In the genomic region with DNA sequence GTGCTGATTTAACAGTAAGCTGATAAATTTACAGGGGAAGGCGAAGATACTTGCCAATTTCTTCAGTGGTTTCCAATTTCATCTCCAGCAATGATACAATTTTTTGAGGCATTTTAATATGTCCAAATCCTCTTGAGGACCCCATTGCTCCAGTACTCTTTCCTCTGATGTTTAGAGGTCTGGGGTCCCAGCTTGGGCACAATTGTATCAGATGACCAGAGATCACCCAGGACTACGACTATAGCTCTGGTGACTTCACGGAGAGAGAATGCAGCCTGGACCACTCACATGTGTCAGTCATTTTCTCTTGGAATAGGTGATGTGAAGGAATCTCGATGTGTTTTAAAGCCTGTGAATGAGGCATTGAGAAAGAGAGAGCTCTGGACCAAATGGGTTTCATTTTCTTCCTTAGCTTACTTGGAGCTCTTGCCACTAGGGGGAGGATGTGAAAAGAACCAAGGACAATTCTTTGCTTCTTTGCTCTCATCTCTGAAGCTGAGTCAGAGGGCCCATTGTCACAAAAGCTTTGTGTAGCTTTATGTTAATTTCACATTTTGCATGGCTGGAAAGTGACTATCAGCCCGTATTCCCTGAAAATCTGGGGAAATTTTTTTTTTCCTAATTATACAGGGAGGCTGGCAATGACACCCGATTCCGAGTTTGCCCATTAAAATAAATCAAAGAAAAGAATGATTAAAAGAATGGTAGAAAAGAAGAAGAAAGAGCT, we compare ENCODE assay signal across 8 cellular contexts. TPM values are rescaled to one million over a fixed set of nuclear protein-coding genes. Genes with fewer than 3 reads are reported as not detected.
DNase-seq lines count a peak whose midpoint lies in the region; ATAC-seq and TF ChIP-seq lines count a peak whose summit lies in the region.

No MANE protein-coding gene starts in this region.

- H3K4me3 ChIP-seq in DOHH2 (ENCODE audit: low read length): peak overlapping the region; percentile 37
- no peak overlapping the region for H3K4me3 ChIP-seq in NT2/D1 (ENCODE audit: insufficient read length, low read depth)
- no peak overlapping the region for H3K4me3 ChIP-seq in hepatocyte
- H3K4me3 ChIP-seq in gastrocnemius medialis: peak overlapping the region in 2 of 4 donors; percentile 16 to 27

- H3F3A ChIP-seq in DOHH2 (ENCODE audit: control insufficient read depth, insufficient read depth): peaks cover 12% of the 10 kb centered on the region

- H3K9ac ChIP-seq in NT2/D1 (ENCODE audit: insufficient read length, low read depth): no peak overlapping the region

- in situ Hi-C loops in gastrocnemius medialis (cut with MboI; ENCODE audit: low sequenced_read_pairs in 4 of 4): loop anchor here in 1 of 4 donors (25.0 kb wide), 1 partner anchor 519 kb away; no protein-coding TSS in a partner anchor

- H3K27me3 ChIP-seq in DOHH2 (ENCODE audit: control insufficient read depth, low read length) (no peaks in the 10 kb centered on the region), NT2/D1 (ENCODE audit: insufficient read depth, insufficient read length) (no peaks in the 10 kb centered on the region), hepatocyte (no peaks in the 10 kb centered on the region), gastrocnemius medialis (no peaks in the 10 kb centered on the region)

- ATAC-seq in GM19395 (IDR thresholded peaks at IDR 0.05; ENCODE audit: unreplicated experiment) (peak; percentile 71), HG03521 (IDR thresholded peaks at IDR 0.05; ENCODE audit: unreplicated experiment) (peak; percentile 63), gastrocnemius medialis (peak in 1 of 2 donors; percentile 72)

- intact Hi-C loops in gastrocnemius medialis (cut with DNase I; ENCODE audit: low total_unique reads): loop anchor here (5.0 to 10.0 kb wide), 2 partner anchors 432 to 529 kb away; no protein-coding TSS in a partner anchor

- H2AFZ ChIP-seq in hepatocyte: no peak overlapping the region

- peak; percentile 73 for DNase-seq in NT2/D1 (ENCODE audit: low read depth, low spot score)
- peak; percentile 83 for DNase-seq in hepatocyte (ENCODE audit: low spot score)
- no peak for DNase-seq in gastrocnemius medialis
- DNase-seq in cortex of kidney (lab: John Stamatoyannopoulos, UW): no peak

- no peak overlapping the region for H3K27ac ChIP-seq in DOHH2 (ENCODE audit: low read depth, low read length)
- H3K27ac ChIP-seq in angular gyrus (ENCODE audit: low read depth, low read length): peak overlapping the region; percentile 48
- H3K27ac ChIP-seq in hepatocyte: no peak overlapping the region
- no peak overlapping the region for H3K27ac ChIP-seq in gastrocnemius medialis

- 48% methylated on average over 7 of the region's 7 CpGs for WGBS in hepatocyte (ENCODE audit: low lambda C conversion rate, missing lambda C conversion rate)

- H3K36me3 ChIP-seq in DOHH2 (ENCODE audit: control insufficient read depth, low read length) (no peaks in the 10 kb centered on the region), NT2/D1 (ENCODE audit: insufficient read depth, insufficient read length, low read length) (no peaks in the 10 kb centered on the region), hepatocyte (replicated peaks; ENCODE audit: insufficient read depth, low read depth) (no peaks in the 10 kb centered on the region), gastrocnemius medialis (no peaks in the 10 kb centered on the region)

- H3K4me1 ChIP-seq in DOHH2 (ENCODE audit: control insufficient read depth, low read length): peaks cover 32% of the 10 kb centered on the region
- no peaks in the 10 kb centered on the region for H3K4me1 ChIP-seq in NT2/D1 (ENCODE audit: insufficient read depth, insufficient read length)
- no peaks in the 10 kb centered on the region for H3K4me1 ChIP-seq in hepatocyte (ENCODE audit: insufficient read depth)
- no peaks in the 10 kb centered on the region for H3K4me1 ChIP-seq in gastrocnemius medialis

- H3K4me2 ChIP-seq in DOHH2 (ENCODE audit: low read length) (peak overlapping the region; percentile 52), hepatocyte (peak overlapping the region; percentile 67)

- peak; percentile 75 for TF ChIP-seq CTCF in DOHH2 (IDR thresholded peaks at IDR 0.05; ENCODE audit: low read depth, low read length, poor library complexity, severe bottlenecking)
- TF ChIP-seq CTCF in hepatocyte (IDR thresholded peaks at IDR 0.05; ENCODE audit: poor library complexity): peak; percentile 74
- TF ChIP-seq CTCF in gastrocnemius medialis (IDR thresholded peaks at IDR 0.05 in 4 of 5, conservative IDR thresholded peaks at IDR 0.05 in 1 of 5): peak; percentile 26 to 60 (median 43)

- no peaks in the 10 kb centered on the region for H3K9me2 ChIP-seq in DOHH2 (replicated peaks; ENCODE audit: control insufficient read depth, low read length)
- H3K9me2 ChIP-seq in hepatocyte (replicated peaks; ENCODE audit: insufficient read depth): no peaks in the 10 kb centered on the region

- H4K20me1 ChIP-seq in DOHH2 (ENCODE audit: control insufficient read depth, insufficient read depth, low read depth, low read length) (no peaks in the 10 kb centered on the region), hepatocyte (ENCODE audit: insufficient read depth, poor library complexity, severe bottlenecking) (no peaks in the 10 kb centered on the region)

- TF ChIP-seq POLR2A in gastrocnemius medialis (IDR thresholded peaks at IDR 0.05): no peak

- H3K9me3 ChIP-seq in DOHH2 (ENCODE audit: control insufficient read depth, insufficient read depth, low read length): no peaks in the 10 kb centered on the region
- H3K9me3 ChIP-seq in NT2/D1 (ENCODE audit: insufficient read depth, low read length): no peaks in the 10 kb centered on the region
- H3K9me3 ChIP-seq in hepatocyte (ENCODE audit: low read depth): no peaks in the 10 kb centered on the region
- no peaks in the 10 kb centered on the region for H3K9me3 ChIP-seq in gastrocnemius medialis

- H3K79me2 ChIP-seq in DOHH2 (ENCODE audit: control insufficient read depth, low read length): no peaks in the 10 kb centered on the region
- no peaks in the 10 kb centered on the region for H3K79me2 ChIP-seq in hepatocyte

RNA-seq across cellular contexts. Expression of gene CCDC90B, which starts 6.7 kb away (rescaled TPM):
- total RNA-seq in hepatocyte: 42.4 and 45.7 TPM in 2 replicates
- 47.8 and 50.9 TPM in 2 replicates for polyA plus RNA-seq in hepatocyte
- total RNA-seq in gastrocnemius medialis: 10 to 100 TPM; 18.1 to 30.1 (median 22.8) TPM

Comparison
In these comparisons a context has a peak if more than half of its experiments do, and no peak if none do; other contexts are left out.
1. DNase-seq: peak in NT2/D1 (single experiment) and hepatocyte (single experiment); none in gastrocnemius medialis (0 of 2) and cortex of kidney (single experiment).
2. Peak in every context shown above with its lines, with median percentiles within 50 percentile points of each other: CTCF ChIP-seq.